26 cellular contexts compared by ENCODE assay signal in genomic region chr20:51995038-51995437, GRCh38.
A peak's percentile ranks its signal among the peaks of the same experiment; 100 is the strongest.
DNase-seq lines count a peak whose midpoint lies in the region; ATAC-seq and TF ChIP-seq lines count a peak whose summit lies in the region.
"Had no signal": no experiment of that assay in that cellular context is flagged by ENCODE, and none has a peak within 500 bp of the region (broad histone marks: within the 10 kb centered on the region; RNA-seq: fewer than 3 reads in every experiment).

No MANE protein-coding gene starts in this region.

- H3F3A ChIP-seq in GM23248 (ENCODE audit: insufficient read depth): no peaks in the 10 kb centered on the region

- H3K79me2 ChIP-seq in GM23248 (ENCODE audit: insufficient read depth): no peaks in the 10 kb centered on the region

- H2AFZ ChIP-seq in GM23248: no peak overlapping the region

- no peaks in the 10 kb centered on the region for H3K36me3 ChIP-seq in GM23248 (ENCODE audit: low read depth)
- H3K36me3 ChIP-seq: heart left ventricle, Peyer's patch, SJCRH30 had no signal

- H4K20me1 ChIP-seq in GM23248 (ENCODE audit: insufficient read depth): no peaks in the 10 kb centered on the region

- H3K36me3 Mint-ChIP-seq in HFFc6 (ENCODE audit: low read depth): no peaks in the 10 kb centered on the region
- no peaks in the 10 kb centered on the region for H3K36me3 Mint-ChIP-seq in nephron (ENCODE audit: low read depth)

- H3K9me2 ChIP-seq in GM23248 (ENCODE audit: insufficient read depth): no peaks in the 10 kb centered on the region

- in situ Hi-C loops in GM23248 (cut with MboI): loop anchor here (10.0 kb wide), 1 partner anchor 60 kb away; no protein-coding TSS in a partner anchor

- TF ChIP-seq CTCF in AG09319 (IDR thresholded peaks at IDR 0.05; ENCODE audit: low read depth, low read length) (no peak), HFFc6 (IDR thresholded peaks at IDR 0.05) (no peak), choroid plexus epithelial cell (conservative IDR thresholded peaks at IDR 0.05; ENCODE audit: low read depth, low read length) (no peak), nephron (IDR thresholded peaks at IDR 0.05; ENCODE audit: unreplicated experiment in 3 of 3) (no peak)

- intact Hi-C loops in cardiac septum (cut with DNase I): no loop called here

- H3K4me1 Mint-ChIP-seq in HFFc6 (ENCODE audit: low read depth) (peaks cover 12% of the 10 kb centered on the region), nephron (peaks cover 6% of the 10 kb centered on the region)
- H3K4me1 Mint-ChIP-seq: activated CD4-positive, alpha-beta T cell treated with anti-CD3 and anti-CD28 coated beads for 36 hours; T-helper 17 cell had no signal

- H3K9me3 ChIP-seq in GM23248 (ENCODE audit: low read depth): no peaks in the 10 kb centered on the region
- H3K9me3 ChIP-seq: A549, heart left ventricle, Peyer's patch, SJCRH30 had no signal

- 83% methylated on average over 5 of the region's 5 CpGs for WGBS in GM23248 (ENCODE audit: low coverage in 1 of 2, low lambda C conversion rate in 2 of 2, missing lambda C conversion rate in 2 of 2), 2 experiments

- no peaks in the 10 kb centered on the region for H3K9me3 Mint-ChIP-seq in HFFc6
- no peaks in the 10 kb centered on the region for H3K9me3 Mint-ChIP-seq in nephron
- H3K9me3 Mint-ChIP-seq: activated naive CD4-positive, alpha-beta T cell treated with anti-CD3 and anti-CD28 coated beads for 36 hours had no signal

- no peak for ATAC-seq in GM19467 (IDR thresholded peaks at IDR 0.05; ENCODE audit: unreplicated experiment)
- ATAC-seq: A549; activated CD4-positive, alpha-beta T cell treated with anti-CD3 and anti-CD28 coated beads for 36 hours; left cardiac atrium; T-helper 17 cell had no signal

- DNase-seq in AG09319 (ENCODE audit: extremely low read depth, low read depth) (peak; percentile 51), HFFc6 (no peak), choroid plexus epithelial cell (ENCODE audit: low read depth) (peak; percentile 33), Ammon's horn (ENCODE audit: low spot score) (no peak), cardiac septum (ENCODE audit: low spot score) (no peak), GM23248 (no peak)
- DNase-seq: activated CD4-positive, alpha-beta T cell treated with anti-CD3 and anti-CD28 coated beads for 36 hours; activated naive CD4-positive, alpha-beta T cell treated with anti-CD3 and anti-CD28 coated beads for 36 hours; activated T-cell treated with anti-CD3 and anti-CD28 coated beads, Interleukin-2, amount 50 U/mL, for 48 hours; amniotic stem cell; Calu3; cortex of kidney; KG1; left cardiac atrium; mammary epithelial cell; NCI-H1436; NCI-H510A treated with DMSO at 0.1 percent for 48 hours; Peyer's patch; SJCRH30; stimulated activated CD4-positive, alpha-beta T cell treated with anti-CD3 and anti-CD28 coated beads, Interleukin-2, amount 100 ng/mL, for 24 hours; T-helper 17 cell had no signal

- H3K4me2 ChIP-seq in GM23248 (ENCODE audit: unreplicated experiment): no peak overlapping the region
- H3K4me2 ChIP-seq: A549 had no signal

- H3K27ac ChIP-seq in GM23248: no peak overlapping the region
- H3K27ac ChIP-seq: A549, C4-2B, heart left ventricle, Peyer's patch, SJCRH30 had no signal

- H3K4me3 Mint-ChIP-seq in HFFc6 (peak overlapping the region; percentile 9; the same call in 1 of the 2 replicates), nephron (no peak overlapping the region)
- H3K4me3 Mint-ChIP-seq: activated CD4-positive, alpha-beta T cell treated with anti-CD3 and anti-CD28 coated beads for 36 hours; activated naive CD4-positive, alpha-beta T cell treated with anti-CD3 and anti-CD28 coated beads for 36 hours; T-helper 17 cell had no signal

- H3K27ac Mint-ChIP-seq in HFFc6: no peak overlapping the region
- peak overlapping the region; percentile 0 to 41 (median 37) for H3K27ac Mint-ChIP-seq in nephron
- H3K27ac Mint-ChIP-seq: activated CD4-positive, alpha-beta T cell treated with anti-CD3 and anti-CD28 coated beads for 36 hours; activated naive CD4-positive, alpha-beta T cell treated with anti-CD3 and anti-CD28 coated beads for 36 hours; T-helper 17 cell had no signal

- no peaks in the 10 kb centered on the region for H3K27me3 ChIP-seq in GM23248 (replicated peaks; ENCODE audit: insufficient read depth)
- H3K27me3 ChIP-seq: heart left ventricle, Peyer's patch had no signal

- H3K4me3 ChIP-seq in choroid plexus epithelial cell (ENCODE audit: low read depth, low read length) (no peak overlapping the region), GM23248 (no peak overlapping the region)
- H3K4me3 ChIP-seq: A549, heart left ventricle, Peyer's patch, SJCRH30 had no signal

- H3K27me3 Mint-ChIP-seq in HFFc6 (ENCODE audit: insufficient read depth) (no peaks in the 10 kb centered on the region; the same call in 1 of the 2 replicates), nephron (ENCODE audit: low read depth) (no peaks in the 10 kb centered on the region)
- H3K27me3 Mint-ChIP-seq: activated CD4-positive, alpha-beta T cell treated with anti-CD3 and anti-CD28 coated beads for 36 hours had no signal

- H3K9ac ChIP-seq in GM23248: no peak overlapping the region

- no peaks in the 10 kb centered on the region for H3K4me1 ChIP-seq in GM23248 (ENCODE audit: insufficient read depth)
- H3K4me1 ChIP-seq: A549, Peyer's patch, SJCRH30 had no signal

Comparison
In these comparisons a context has a peak if more than half of its experiments do, and no peak if none do; other contexts are left out.
1. DNase-seq: peak in AG09319 (single experiment) and choroid plexus epithelial cell (single experiment); none in HFFc6 (single experiment), Ammon's horn (single experiment), cardiac septum (single experiment) and GM23248 (single experiment).